ENCODE assay signal across 8 cellular contexts in genomic region chr20:41245086-41245707, GRCh38.
A peak's percentile ranks its signal among the peaks of the same experiment; 100 is the strongest.
DNase-seq lines count a peak whose midpoint lies in the region; ATAC-seq and TF ChIP-seq lines count a peak whose summit lies in the region.

No MANE protein-coding gene starts in this region.

- H3K27me3 ChIP-seq in GM23248 (replicated peaks; ENCODE audit: insufficient read depth), result no peaks in the 10 kb centered on the region
- no peaks in the 10 kb centered on the region for H3K27me3 ChIP-seq in sigmoid colon

- H3K9me3 ChIP-seq in GM23248 (ENCODE audit: low read depth) (no peaks in the 10 kb centered on the region), sigmoid colon (no peaks in the 10 kb centered on the region)

- DNase-seq in GM23248 (peak; percentile 42), amygdala (lab: John Stamatoyannopoulos, UW) (peak in 29 of 56 donors; percentile 10 to 71 (median 38)), hippocampal formation (lab: John Stamatoyannopoulos, UW) (peak; percentile 32 to 75), sigmoid colon (peak; percentile 71), NOMO-1 treated with dmso at 0.1 percent for 144 hours (lab: John Stamatoyannopoulos, UW; ENCODE audit: unreplicated experiment) (no peak), A172 (ENCODE audit: low spot score) (no peak)
- DNase-seq in activated CD8-positive, alpha-beta memory T cell treated with anti-CD3 and anti-CD28 coated beads, Interleukin-2, amount 10 ng/mL, durations not matched to agents 7 days and 5 days, result no peak
- DNase-seq in T-helper 2 cell treated with Interferon-gamma antibody and Interleukin-4, amounts not matched to agents 5 μg/mL and 100 μg/mL, for 36 hours (ENCODE audit: low spot score), result no peak

- no peak overlapping the region for H3K4me3 Mint-ChIP-seq in activated CD8-positive, alpha-beta memory T cell treated with anti-CD3 and anti-CD28 coated beads, Interleukin-2, amount 10 ng/mL, durations not matched to agents 7 days and 5 days
- H3K4me3 Mint-ChIP-seq in T-helper 2 cell treated with Interferon-gamma antibody and Interleukin-4, amounts not matched to agents 5 μg/mL and 100 μg/mL, for 36 hours, result no peak overlapping the region

- 55% methylated on average over 2 of the region's 2 CpGs for WGBS in GM23248 (ENCODE audit: low coverage in 1 of 2, low lambda C conversion rate in 2 of 2, missing lambda C conversion rate in 2 of 2), 2 experiments
- 33 to 48% methylated on average over 2 of the region's 2 CpGs for WGBS in sigmoid colon, 2 donors

- H2AFZ ChIP-seq in GM23248, result no peak overlapping the region

- H3K9me2 ChIP-seq in GM23248 (ENCODE audit: insufficient read depth), result no peaks in the 10 kb centered on the region

- no peak overlapping the region for H3K9ac ChIP-seq in GM23248

- no peak for TF ChIP-seq EP300 in sigmoid colon (IDR thresholded peaks at IDR 0.05)

- peaks cover 87% of the 10 kb centered on the region for H3K79me2 ChIP-seq in GM23248 (ENCODE audit: insufficient read depth)

- intact Hi-C loops in sigmoid colon (cut with DNase I), result loop anchor here (5.0 kb wide), 1 partner anchor 92 kb away; no protein-coding TSS in a partner anchor

- no peaks in the 10 kb centered on the region; the same call in 1 of the 2 replicates for H4K20me1 ChIP-seq in GM23248 (ENCODE audit: insufficient read depth)

- no peak overlapping the region for H3K27ac Mint-ChIP-seq in activated CD8-positive, alpha-beta memory T cell treated with anti-CD3 and anti-CD28 coated beads, Interleukin-2, amount 10 ng/mL, durations not matched to agents 7 days and 5 days
- H3K27ac Mint-ChIP-seq in T-helper 2 cell treated with Interferon-gamma antibody and Interleukin-4, amounts not matched to agents 5 μg/mL and 100 μg/mL, for 36 hours, result no peak overlapping the region

- peak in 3 of 4 experiments; percentile 20 to 53 (median 22) for TF ChIP-seq CTCF in sigmoid colon (IDR thresholded peaks at IDR 0.05)

- in situ Hi-C loops in GM23248 (cut with MboI), result no loop called here

- TF ChIP-seq POLR2A in sigmoid colon (IDR thresholded peaks at IDR 0.05), result no peak

- no peaks in the 10 kb centered on the region for H3K27me3 Mint-ChIP-seq in activated CD8-positive, alpha-beta memory T cell treated with anti-CD3 and anti-CD28 coated beads, Interleukin-2, amount 10 ng/mL, durations not matched to agents 7 days and 5 days
- no peaks in the 10 kb centered on the region for H3K27me3 Mint-ChIP-seq in T-helper 2 cell treated with Interferon-gamma antibody and Interleukin-4, amounts not matched to agents 5 μg/mL and 100 μg/mL, for 36 hours (ENCODE audit: low read depth)

- H3F3A ChIP-seq in GM23248 (ENCODE audit: insufficient read depth), result peaks cover 49% of the 10 kb centered on the region

- H3K36me3 Mint-ChIP-seq in activated CD8-positive, alpha-beta memory T cell treated with anti-CD3 and anti-CD28 coated beads, Interleukin-2, amount 10 ng/mL, durations not matched to agents 7 days and 5 days, result no peaks in the 10 kb centered on the region
- no peaks in the 10 kb centered on the region for H3K36me3 Mint-ChIP-seq in T-helper 2 cell treated with Interferon-gamma antibody and Interleukin-4, amounts not matched to agents 5 μg/mL and 100 μg/mL, for 36 hours (ENCODE audit: low read depth)

- no peaks in the 10 kb centered on the region for H3K9me3 Mint-ChIP-seq in activated CD8-positive, alpha-beta memory T cell treated with anti-CD3 and anti-CD28 coated beads, Interleukin-2, amount 10 ng/mL, durations not matched to agents 7 days and 5 days (ENCODE audit: low read depth)
- H3K9me3 Mint-ChIP-seq in T-helper 2 cell treated with Interferon-gamma antibody and Interleukin-4, amounts not matched to agents 5 μg/mL and 100 μg/mL, for 36 hours, result no peaks in the 10 kb centered on the region

- H3K4me1 ChIP-seq in GM23248 (ENCODE audit: insufficient read depth), result peaks cover 38% of the 10 kb centered on the region
- H3K4me1 ChIP-seq in sigmoid colon, result peaks cover 0 to 70% (median 66%) of the 10 kb centered on the region in 4 donors

- no peak overlapping the region for H3K27ac ChIP-seq in GM23248
- H3K27ac ChIP-seq in sigmoid colon, result peak overlapping the region; percentile 85 to 93 (median 91)

- H3K4me1 Mint-ChIP-seq in activated CD8-positive, alpha-beta memory T cell treated with anti-CD3 and anti-CD28 coated beads, Interleukin-2, amount 10 ng/mL, durations not matched to agents 7 days and 5 days, result peaks cover 45% of the 10 kb centered on the region
- H3K4me1 Mint-ChIP-seq in T-helper 2 cell treated with Interferon-gamma antibody and Interleukin-4, amounts not matched to agents 5 μg/mL and 100 μg/mL, for 36 hours (ENCODE audit: low read depth), result peaks cover 24% of the 10 kb centered on the region

- 0 out of 2 replicates have a peak, but pooled peaks cover 5% of the 10 kb centered on the region for H3K36me3 ChIP-seq in GM23248 (ENCODE audit: low read depth)
- H3K36me3 ChIP-seq in sigmoid colon, result no peaks in the 10 kb centered on the region

- no peak for ATAC-seq in activated CD8-positive, alpha-beta memory T cell treated with anti-CD3 and anti-CD28 coated beads, Interleukin-2, amount 10 ng/mL, durations not matched to agents 7 days and 5 days

- H3K4me3 ChIP-seq in GM23248 (no peak overlapping the region), sigmoid colon (no peak overlapping the region)

- peak overlapping the region; percentile 10 for H3K4me2 ChIP-seq in GM23248 (ENCODE audit: unreplicated experiment)

- CTCF ChIA-PET in activated CD8-positive, alpha-beta memory T cell treated with anti-CD3 and anti-CD28 coated beads, Interleukin-2, amount 10 ng/mL, durations not matched to agents 7 days and 5 days (lab: Charles Lee), result interaction anchor here (0.6 to 2.5 kb wide), 4 partner anchors 13 to 198 kb away, joined by 3 to 12 read pairs (median 5); no protein-coding TSS in a partner anchor

Comparison
In these comparisons a context has a peak if more than half of its experiments do, and no peak if none do; other contexts are left out.
1. DNase-seq: peak in GM23248 (single experiment), amygdala (29 of 56), hippocampal formation (2 of 2) and sigmoid colon (single experiment); none in NOMO-1 treated with dmso at 0.1 percent for 144 hours (single experiment), activated CD8-positive, alpha-beta memory T cell treated with anti-CD3 and anti-CD28 coated beads, Interleukin-2, amount 10 ng/mL, durations not matched to agents 7 days and 5 days (single experiment), A172 (single experiment) and T-helper 2 cell treated with Interferon-gamma antibody and Interleukin-4, amounts not matched to agents 5 μg/mL and 100 μg/mL, for 36 hours (single experiment).